ENCODE assay signal across 14 cellular contexts in genomic region chr4:123401466-123402175, GRCh38. TPM values are rescaled to one million over a fixed set of nuclear protein-coding genes. Genes with fewer than 3 reads are reported as not detected.
DNase-seq lines count a peak whose midpoint lies in the region; ATAC-seq and TF ChIP-seq lines count a peak whose summit lies in the region.
"Had no signal": no experiment of that assay in that cellular context is flagged by ENCODE, and none has a peak within 500 bp of the region (broad histone marks: within the 10 kb centered on the region; RNA-seq: fewer than 3 reads in every experiment).

No MANE protein-coding gene starts in this region.

- no peak for TF ChIP-seq POLR2A in esophagus muscularis mucosa (IDR thresholded peaks at IDR 0.05; ENCODE audit: low read depth)

- peak overlapping the region; percentile 88 to 94 (median 92) for H3K4me3 ChIP-seq in esophagus muscularis mucosa

- H3K4me1 Mint-ChIP-seq in stimulated activated naive CD8-positive, alpha-beta T cell treated with anti-CD3 and anti-CD28 coated beads, Interleukin-15, Interleukin-2, amounts not matched to agents 100 ng/mL and 50 ng/mL, for 24 hours (ENCODE audit: low read depth): peaks cover 59% of the 10 kb centered on the region
- H3K4me1 Mint-ChIP-seq in osteocyte (ENCODE audit: unreplicated experiment): peaks cover 29% of the 10 kb centered on the region
- H3K4me1 Mint-ChIP-seq in immature natural killer cell: peaks cover 25 to 33% of the 10 kb centered on the region in 2 donors

- WGBS in esophagus muscularis mucosa: 52% methylated on average over 8 of the region's 8 CpGs

- peak overlapping the region; percentile 97 for H3K4me3 Mint-ChIP-seq in stimulated activated naive CD8-positive, alpha-beta T cell treated with anti-CD3 and anti-CD28 coated beads, Interleukin-15, Interleukin-2, amounts not matched to agents 100 ng/mL and 50 ng/mL, for 24 hours
- H3K4me3 Mint-ChIP-seq in osteocyte (ENCODE audit: unreplicated experiment): peak overlapping the region; percentile 56
- no peak overlapping the region for H3K4me3 Mint-ChIP-seq in immature natural killer cell
- H3K4me3 Mint-ChIP-seq: naive thymus-derived CD8-positive, alpha-beta T cell had no signal

- H3K36me3 Mint-ChIP-seq in stimulated activated naive CD8-positive, alpha-beta T cell treated with anti-CD3 and anti-CD28 coated beads, Interleukin-15, Interleukin-2, amounts not matched to agents 100 ng/mL and 50 ng/mL, for 24 hours (ENCODE audit: low read depth): peaks cover 76% of the 10 kb centered on the region
- H3K36me3 Mint-ChIP-seq in osteocyte (ENCODE audit: unreplicated experiment) (peaks cover 50% of the 10 kb centered on the region), immature natural killer cell (peaks cover 0 to 3% (median 0%) of the 10 kb centered on the region in 3 donors)

- H3K9me3 Mint-ChIP-seq in stimulated activated naive CD8-positive, alpha-beta T cell treated with anti-CD3 and anti-CD28 coated beads, Interleukin-15, Interleukin-2, amounts not matched to agents 100 ng/mL and 50 ng/mL, for 24 hours: no peaks in the 10 kb centered on the region
- no peaks in the 10 kb centered on the region for H3K9me3 Mint-ChIP-seq in osteocyte (ENCODE audit: unreplicated experiment)
- peaks cover 0 to 2% (median 0%) of the 10 kb centered on the region in 6 donors for H3K9me3 Mint-ChIP-seq in immature natural killer cell
- H3K9me3 Mint-ChIP-seq: naive thymus-derived CD8-positive, alpha-beta T cell had no signal

- peaks cover 8 to 87% (median 16%) of the 10 kb centered on the region in 4 donors for H3K36me3 ChIP-seq in esophagus muscularis mucosa

- H3K27ac Mint-ChIP-seq in stimulated activated naive CD8-positive, alpha-beta T cell treated with anti-CD3 and anti-CD28 coated beads, Interleukin-15, Interleukin-2, amounts not matched to agents 100 ng/mL and 50 ng/mL, for 24 hours: peak overlapping the region; percentile 82
- H3K27ac Mint-ChIP-seq in osteocyte (ENCODE audit: unreplicated experiment) (peak overlapping the region; percentile 27), immature natural killer cell (no peak overlapping the region)
- H3K27ac Mint-ChIP-seq: CD14-positive monocyte had no signal

- peaks cover 7 to 51% (median 36%) of the 10 kb centered on the region in 4 donors for H3K4me1 ChIP-seq in esophagus muscularis mucosa

- intact Hi-C loops in esophagus muscularis mucosa (cut with DNase I): loop anchor here (5.0 kb wide), 1 partner anchor 711 kb away; no protein-coding TSS in a partner anchor

- peak overlapping the region; percentile 92 to 95 (median 94) for H3K27ac ChIP-seq in esophagus muscularis mucosa (replicated peaks in 1 of 4)

- H3K9me3 ChIP-seq in esophagus muscularis mucosa: no peaks in the 10 kb centered on the region

- no peaks in the 10 kb centered on the region for H3K27me3 ChIP-seq in esophagus muscularis mucosa

- no peak for DNase-seq in stimulated activated naive CD8-positive, alpha-beta T cell treated with anti-CD3 and anti-CD28 coated beads, Interleukin-15, Interleukin-2, amounts not matched to agents 100 U/mL and 50 U/mL, for 24 hours
- DNase-seq in esophagus muscularis mucosa (ENCODE audit: extremely low spot score) (no peak), osteocyte (ENCODE audit: extremely low spot score, unreplicated experiment) (no peak), NCI-H187 (lab: John Stamatoyannopoulos, UW) (no peak), immature natural killer cell (no peak)
- no peak for DNase-seq in stimulated activated naive CD4-positive, alpha-beta T cell treated with Interleukin-2 at 50 U/mL for 16 hours (lab: John Stamatoyannopoulos, UW)
- DNase-seq: cerebellar nuclear complex; naive thymus-derived CD8-positive, alpha-beta T cell; NCI-H1048; NCI-H526 treated with DMSO at 0.1 percent for 48 hours; stimulated activated CD4-positive, alpha-beta T cell treated with anti-CD3 and anti-CD28 coated beads, Interleukin-2, amount 100 ng/mL, for 48 hours had no signal

- no peaks in the 10 kb centered on the region for H3K27me3 Mint-ChIP-seq in stimulated activated naive CD8-positive, alpha-beta T cell treated with anti-CD3 and anti-CD28 coated beads, Interleukin-15, Interleukin-2, amounts not matched to agents 100 ng/mL and 50 ng/mL, for 24 hours
- no peaks in the 10 kb centered on the region for H3K27me3 Mint-ChIP-seq in osteocyte (ENCODE audit: unreplicated experiment)
- H3K27me3 Mint-ChIP-seq in immature natural killer cell (ENCODE audit: low read depth in 3 of 3): peaks cover 20 to 41% (median 34%) of the 10 kb centered on the region in 3 donors

- no peak for TF ChIP-seq CTCF in esophagus muscularis mucosa (IDR thresholded peaks at IDR 0.05)
- no peak for TF ChIP-seq CTCF in osteocyte (IDR thresholded peaks at IDR 0.05)

- no peak for ATAC-seq in stimulated activated naive CD8-positive, alpha-beta T cell treated with anti-CD3 and anti-CD28 coated beads, Interleukin-15, Interleukin-2, amounts not matched to agents 100 U/mL and 50 U/mL, for 24 hours
- ATAC-seq in HG03520 (IDR thresholded peaks at IDR 0.05; ENCODE audit: unreplicated experiment): no peak
- ATAC-seq: naive thymus-derived CD8-positive, alpha-beta T cell had no signal

- no peak for TF ChIP-seq EP300 in esophagus muscularis mucosa (IDR thresholded peaks at IDR 0.05)

RNA-seq across cellular contexts. Expression of gene SPRY1, which starts 5.0 kb away (rescaled TPM):
- total RNA-seq in esophagus muscularis mucosa (100 to 1,000 TPM; 103 to 136 (median 136) TPM), osteocyte (51.0 and 51.7 TPM in 2 replicates)
- polyA plus RNA-seq in immature natural killer cell: 1 to 10 TPM; 5.2 to 6.9 (median 6.0) TPM

Comparison
In these comparisons a context has a peak if more than half of its experiments do, and no peak if none do; other contexts are left out.
1. H3K27ac Mint-ChIP-seq: peak in stimulated activated naive CD8-positive, alpha-beta T cell treated with anti-CD3 and anti-CD28 coated beads, Interleukin-15, Interleukin-2, amounts not matched to agents 100 ng/mL and 50 ng/mL, for 24 hours (single experiment) and osteocyte (single experiment); none in immature natural killer cell (0 of 6).
2. H3K4me3 Mint-ChIP-seq: peak in stimulated activated naive CD8-positive, alpha-beta T cell treated with anti-CD3 and anti-CD28 coated beads, Interleukin-15, Interleukin-2, amounts not matched to agents 100 ng/mL and 50 ng/mL, for 24 hours (single experiment) and osteocyte (single experiment); none in immature natural killer cell (0 of 5).